ENCODE assay signal across 8 cellular contexts in genomic region chr1:1435094-1435903, GRCh38. TPM values are rescaled to one million over a fixed set of nuclear protein-coding genes. Genes with fewer than 3 reads are reported as not detected.
DNase-seq lines count a peak whose midpoint lies in the region; ATAC-seq, FAIRE-seq and TF ChIP-seq lines count a peak whose summit lies in the region.

TSS of gene VWA1 (plus strand) at chr1:1435690. CDS start at chr1:1435749, 59 bp downstream.

- POLR2A ChIA-PET in K562 (lab: Yijun Ruan, JAX): no interaction called here

- peak within 1 kb of the TSS; percentile 63 to 78 (median 69); a peak in 19 of 22 replicates for H3K27ac ChIP-seq in BLaER1 treated with 17β-estradiol and CSF1 and Interleukin-3, amounts not matched to agents 10 nM and 100 nM
- H3K27ac ChIP-seq in K562 (ENCODE audit: extremely low read depth, low read depth, low read length) (peak within 1 kb of the TSS; percentile 41; the same call in 2 of the 3 replicates), sigmoid colon (peak within 1 kb of the TSS; percentile 93 to 99 (median 96))

- no peaks in the 10 kb centered on the region for H3K9me3 ChIP-seq in BLaER1 treated with 17β-estradiol and CSF1 and Interleukin-3, amounts not matched to agents 10 nM and 100 nM (replicated peaks in 1 of 11)
- H3K9me3 ChIP-seq in K562 (replicated peaks; ENCODE audit: control insufficient read depth, insufficient read depth, low read depth, low read length) (no peaks in the 10 kb centered on the region), sigmoid colon (no peaks in the 10 kb centered on the region)

- intact Hi-C loops in K562 (cut with micrococcal nuclease) (no loop called here), sigmoid colon (cut with DNase I) (no loop called here)

- peaks cover 85 to 97% (median 97%) of the 10 kb centered on the region in 10 experiments for H3K4me1 ChIP-seq in BLaER1 treated with 17β-estradiol and CSF1 and Interleukin-3, amounts not matched to agents 10 nM and 100 nM
- H3K4me1 ChIP-seq in K562 (replicated peaks in 1 of 2; ENCODE audit: control insufficient read depth in 2 of 2, insufficient read depth in 2 of 2, low read length in 2 of 2) (peaks cover 45 to 97% of the 10 kb centered on the region in 2 experiments), sigmoid colon (peaks cover 0 to 86% (median 82%) of the 10 kb centered on the region in 4 donors)

- H3K4me3 Mint-ChIP-seq in T-helper 2 cell treated with Interferon-gamma antibody and Interleukin-4, amounts not matched to agents 5 μg/mL and 100 μg/mL, for 36 hours: peak within 1 kb of the TSS; percentile 59

- WGBS in K562 (ENCODE audit: insufficient coverage, low coverage, missing lambda C conversion rate): 21% methylated on average over 43 of the region's 91 CpGs
- WGBS in sigmoid colon, 2 donors: 10 to 11% methylated on average over 91 of the region's 91 CpGs

- BruUV-seq in K562 (replicated peaks; lab: Mats Ljungman, UMichigan): TSS peak; percentile 67

- H3K4me2 ChIP-seq in BLaER1 treated with 17β-estradiol and CSF1 and Interleukin-3, amounts not matched to agents 10 nM and 100 nM: peak within 1 kb of the TSS; percentile 90 to 100 (median 99)
- H3K4me2 ChIP-seq in K562 (ENCODE audit: insufficient read depth, low read length): peak within 1 kb of the TSS; percentile 85

- peak within 1 kb of the TSS; percentile 97 for H2AFZ ChIP-seq in K562 (ENCODE audit: low read depth, low read length)

- no peaks in the 10 kb centered on the region for H3K9me3 Mint-ChIP-seq in T-helper 2 cell treated with Interferon-gamma antibody and Interleukin-4, amounts not matched to agents 5 μg/mL and 100 μg/mL, for 36 hours

- TF ChIP-seq POLR2A in K562 (conservative IDR thresholded peaks at IDR 0.05) (peak; percentile 44; the same call in 1 of the 2 replicates), sigmoid colon (IDR thresholded peaks at IDR 0.05) (peak; percentile 22 to 34)

- peaks cover 8% of the 10 kb centered on the region for H3K27me3 Mint-ChIP-seq in T-helper 2 cell treated with Interferon-gamma antibody and Interleukin-4, amounts not matched to agents 5 μg/mL and 100 μg/mL, for 36 hours (ENCODE audit: low read depth)

- DNase-seq in T-helper 2 cell treated with Interferon-gamma antibody and Interleukin-4, amounts not matched to agents 5 μg/mL and 100 μg/mL, for 36 hours (ENCODE audit: low spot score): peak; percentile 72
- DNase-seq in K562 (ENCODE audit: extremely low read depth in 1 of 4, low spot score in 3 of 4) (peak; percentile 89 to 98 (median 98)), hypothalamus (lab: John Stamatoyannopoulos, UW) (peak in 38 of 51 donors; percentile 34 to 85 (median 60)), sigmoid colon (peak; percentile 88)

- H4K20me1 ChIP-seq in BLaER1 treated with 17β-estradiol and CSF1 and Interleukin-3, amounts not matched to agents 10 nM and 100 nM: peaks cover 0 to 46% (median 28%) of the 10 kb centered on the region in 11 experiments; a peak in 16 of 22 replicates
- H4K20me1 ChIP-seq in K562 (replicated peaks; ENCODE audit: control insufficient read depth, insufficient read depth, low read length): no peaks in the 10 kb centered on the region

- no peak for TF ChIP-seq RAD21 in K562 (CRISPR knock-in tag; conservative IDR thresholded peaks at IDR 0.05 in 1 of 2, IDR thresholded peaks at IDR 0.05 in 1 of 2)

- CTCF ChIA-PET in K562 (lab: Yijun Ruan, JAX; ENCODE audit: low intra/inter-chr PET ratio): no interaction called here

- no peaks in the 10 kb centered on the region; a peak in 2 of 22 replicates for H3K27me3 ChIP-seq in BLaER1 treated with 17β-estradiol and CSF1 and Interleukin-3, amounts not matched to agents 10 nM and 100 nM
- no peaks in the 10 kb centered on the region for H3K27me3 ChIP-seq in K562 (ENCODE audit: control insufficient read depth in 2 of 2, insufficient read depth in 2 of 2, low read length in 2 of 2)
- no peaks in the 10 kb centered on the region for H3K27me3 ChIP-seq in sigmoid colon

- no peaks in the 10 kb centered on the region for H3K4me1 Mint-ChIP-seq in T-helper 2 cell treated with Interferon-gamma antibody and Interleukin-4, amounts not matched to agents 5 μg/mL and 100 μg/mL, for 36 hours (ENCODE audit: low read depth)

- TF ChIP-seq CTCF in K562 (IDR thresholded peaks at IDR 0.05 in 2 of 3, conservative IDR thresholded peaks at IDR 0.05 in 1 of 3; ENCODE audit: insufficient read depth in 2 of 3, low read depth in 1 of 3, low read length in 3 of 3) (no peak), sigmoid colon (IDR thresholded peaks at IDR 0.05) (no peak)

- H3K4me3 ChIP-seq in BLaER1 treated with 17β-estradiol and CSF1 and Interleukin-3, amounts not matched to agents 10 nM and 100 nM: peak within 1 kb of the TSS; percentile 57 to 70 (median 62)
- peak within 1 kb of the TSS; percentile 40 for H3K4me3 ChIP-seq in K562
- H3K4me3 ChIP-seq in sigmoid colon: peak within 1 kb of the TSS; percentile 52 to 78 (median 64)

- no peaks in the 10 kb centered on the region for H3K36me3 Mint-ChIP-seq in T-helper 2 cell treated with Interferon-gamma antibody and Interleukin-4, amounts not matched to agents 5 μg/mL and 100 μg/mL, for 36 hours (ENCODE audit: low read depth)

- peak within 1 kb of the TSS; percentile 55 to 79 (median 72); a peak in 21 of 22 replicates for H3K9ac ChIP-seq in BLaER1 treated with 17β-estradiol and CSF1 and Interleukin-3, amounts not matched to agents 10 nM and 100 nM
- peak within 1 kb of the TSS; percentile 48 to 90; a peak in 3 of 4 replicates for H3K9ac ChIP-seq in K562 (ENCODE audit: insufficient read depth in 1 of 2, low read depth in 2 of 2, low read length in 2 of 2)

- no peaks in the 10 kb centered on the region for H3K9me1 ChIP-seq in K562 (ENCODE audit: control insufficient read depth, insufficient read depth, low read length)

- no peak for TF ChIP-seq EP300 in K562 (IDR thresholded peaks at IDR 0.05; ENCODE audit: low read length)
- no peak for TF ChIP-seq EP300 in sigmoid colon (IDR thresholded peaks at IDR 0.05)

- peak; percentile 81 for FAIRE-seq in K562 (lab: Jason Lieb, UNC)

- ATAC-seq in HG02970 (IDR thresholded peaks at IDR 0.05; ENCODE audit: low FRiP score, unreplicated experiment): peak; percentile 46
- peak; percentile 87 for ATAC-seq in K562
- no peak for ATAC-seq in HG03139 (IDR thresholded peaks at IDR 0.05; ENCODE audit: unreplicated experiment)
- no peak for ATAC-seq in GM18867 (IDR thresholded peaks at IDR 0.05; ENCODE audit: unreplicated experiment)

- no peaks in the 10 kb centered on the region; the same call in 2 of the 3 replicates for H3K79me2 ChIP-seq in K562 (ENCODE audit: control insufficient read depth, insufficient read depth, low read length)

- peaks cover 0 to 4% (median 0%) of the 10 kb centered on the region in 11 experiments; a peak in 1 of 22 replicates for H3K36me3 ChIP-seq in BLaER1 treated with 17β-estradiol and CSF1 and Interleukin-3, amounts not matched to agents 10 nM and 100 nM
- no peaks in the 10 kb centered on the region for H3K36me3 ChIP-seq in K562 (ENCODE audit: control insufficient read depth, insufficient read depth, low read length)
- peaks cover 0 to 10% (median 0%) of the 10 kb centered on the region in 4 donors for H3K36me3 ChIP-seq in sigmoid colon

- in situ Hi-C loops in K562 (cut with MboI): no loop called here

- H3K27ac Mint-ChIP-seq in T-helper 2 cell treated with Interferon-gamma antibody and Interleukin-4, amounts not matched to agents 5 μg/mL and 100 μg/mL, for 36 hours: peak within 1 kb of the TSS; percentile 45

TF ChIP-seq in K562, 482 proteins besides CTCF, POLR2A, EP300 and RAD21 (continues in another document):
- no peak for TF ChIP-seq SPI1 (IDR thresholded peaks at IDR 0.05; ENCODE audit: borderline replicate concordance, low read depth, low read length)

RNA-seq across cellular contexts. Expression of gene VWA1, which starts in this region (rescaled TPM):
- 0.76 and 5.5 TPM in 2 replicates for total RNA-seq in K562 (2011; cell fraction: chromatin; rRNA removed; ENCODE audit: low replicate concordance)
- total RNA-seq in K562 (2011; cell fraction: nucleolus; rRNA removed): 5.1 and 7.2 TPM in 2 replicates
- total RNA-seq in K562 (2011; cell fraction: nucleoplasm; rRNA removed): 1.9 and 3.4 TPM in 2 replicates
- total RNA-seq in K562 (2014; rRNA removed) (4.0 and 4.6 TPM in 2 replicates), K562 (2014; rRNA removed; fragmentation: Illumina TruSeq; extraction: Trizol) (0.03 and 0.04 TPM in 2 replicates), K562 (2015; rRNA removed; fragmentation: Illumina TruSeq; extraction: Trizol) (0.98 and 1.2 TPM in 2 replicates), K562 (2021) (6.4 and 7.1 TPM in 2 replicates), sigmoid colon (100 to 1,000 TPM in 1 of 4 donors, 10 to 100 TPM in 3; 47.1 to 107 (median 71.1) TPM)
- polyA plus RNA-seq in K562 (2011; rRNA removed) (0.85 and 1.6 TPM in 2 replicates), K562 (2014; fragmentation: Illumina TruSeq; extraction: Trizol) (0.16 and 0.84 TPM in 2 replicates), K562 (2014; fragmentation: Nextera tagmentation; extraction: Ambion mirVana) (under 1 TPM; 0.01 to 0.06 TPM), K562 (2014; rRNA removed) (2.6 and 3.0 TPM in 2 replicates), sigmoid colon (10 to 100 TPM in 1 of 3 donors, 1 to 10 TPM in 2; 2.4 to 44.2 (median 3.7) TPM)
- 1.3 and 7.5 TPM in 2 replicates for polyA plus RNA-seq in K562 (2011; cell fraction: cytosol; rRNA removed)
- 3.0 and 6.5 TPM in 2 replicates for polyA plus RNA-seq in K562 (2011; cell fraction: nucleus; rRNA removed)
- polyA plus RNA-seq in K562 (2012): 3.8 and 6.1 TPM in 2 replicates
- 0.42 and 0.69 TPM in 2 replicates for polyA minus RNA-seq in K562 (2011; rRNA and poly(A)+ RNA removed)
- polyA minus RNA-seq in K562 (2011; cell fraction: cytosol; rRNA and poly(A)+ RNA removed): 2.0 and 2.4 TPM in 2 replicates
- 2.7 and 4.3 TPM in 2 replicates for polyA minus RNA-seq in K562 (2011; cell fraction: nucleus; rRNA and poly(A)+ RNA removed)

Comparison
In these comparisons a context has a peak if more than half of its experiments do, and no peak if none do; other contexts are left out.
1. RNA of gene VWA1 (total RNA-seq): 47.1 to 107 TPM in sigmoid colon; 0.03 to 7.2 TPM in K562; every median in the first group is over 4 times any median in the second.
2. H3K27ac ChIP-seq: peak in every context shown above with its lines; median percentile 96 in sigmoid colon; 69 in BLaER1 treated with 17β-estradiol and CSF1 and Interleukin-3, amounts not matched to agents 10 nM and 100 nM; 41 in K562.
3. ATAC-seq: peak in HG02970 (single experiment) and K562 (single experiment); none in HG03139 (single experiment) and GM18867 (single experiment).
4. Peak in every context shown above with its lines, with median percentiles within 50 percentile points of each other: H3K4me3 ChIP-seq and DNase-seq.